5 cellular contexts compared by ENCODE assay signal in genomic region chr5:148433826-148434225, GRCh38.
"Had no signal": no experiment of that assay in that cellular context is flagged by ENCODE, and none has a peak within 500 bp of the region (broad histone marks: within the 10 kb centered on the region; RNA-seq: fewer than 3 reads in every experiment).

No MANE protein-coding gene starts in this region.

- DNase-seq: IMR-90 had no signal

- H3K27ac Mint-ChIP-seq: IgD-negative memory B cell had no signal

- ATAC-seq: HepG2, K562 had no signal

- H3K9me3 Mint-ChIP-seq: IgD-negative memory B cell had no signal

- H3K4me3 ChIP-seq: K562 had no signal

- H3K27me3 Mint-ChIP-seq: IgD-negative memory B cell had no signal

- H3K4me3 Mint-ChIP-seq: IgD-negative memory B cell had no signal

- H3K27ac ChIP-seq: HL-60 had no signal
